27 cellular contexts compared by ENCODE assay signal in the genomic region with DNA sequence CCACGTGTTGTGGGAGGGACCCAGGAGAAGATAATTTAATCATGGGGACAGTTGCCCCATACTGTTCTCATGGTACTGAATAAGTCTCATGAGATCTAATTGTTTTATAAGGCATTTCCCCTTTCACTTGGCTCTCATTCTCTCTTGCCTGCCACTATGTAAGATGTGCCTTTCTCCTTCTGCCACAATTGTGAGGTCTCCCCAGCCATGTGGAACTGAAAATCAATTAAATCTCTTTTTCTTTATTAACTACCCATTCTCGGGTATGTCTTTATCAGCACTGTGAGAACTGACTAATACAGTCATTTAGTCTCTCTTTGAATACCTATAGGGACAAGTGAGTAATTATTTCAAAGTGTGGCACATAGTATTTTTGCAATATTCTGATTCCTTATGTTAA.
"Had no signal": no experiment of that assay in that cellular context is flagged by ENCODE, and none has a peak within 500 bp of the region (broad histone marks: within the 10 kb centered on the region; RNA-seq: fewer than 3 reads in every experiment).

No MANE protein-coding gene starts in this region.

- H3K4me1 ChIP-seq: stomach, suprapubic skin, testis, tibial artery, tibial nerve, transverse colon, upper lobe of left lung, upper lobe of right lung, uterus, vagina had no signal

- H3K9me3 ChIP-seq: suprapubic skin, testis, thoracic aorta, thyroid gland, tibial artery, transverse colon, upper lobe of left lung, upper lobe of right lung, uterus, vagina had no signal

- FAIRE-seq: urothelium cell line had no signal

- H3K4me3 ChIP-seq: stomach, suprapubic skin, testis, thoracic aorta, thyroid gland, tibial artery, tibial nerve, transverse colon, upper lobe of left lung, upper lobe of right lung, uterus, vagina had no signal

- ATAC-seq: stimulated activated effector memory CD8-positive, alpha-beta T cell treated with anti-CD3 and anti-CD28 coated beads, Interleukin-12 subunit alpha, Interleukin-12 subunit beta, amount 100 ng/mL, for 72 hours; stimulated activated memory B cell treated with anti-CD40 and anti-IgM and Interleukin-4, amounts not matched to agents 10 μg/mL and 1 μg/mL and 100 μg/mL, for 72 hours; stimulated activated naive B cell treated with anti-CD40 and anti-IgM and Interleukin-4, amounts not matched to agents 10 μg/mL and 1 μg/mL and 100 μg/mL, for 72 hours; stimulated activated naive CD8-positive, alpha-beta T cell treated with anti-CD3 and anti-CD28 coated beads, Interleukin-15, amount 100 ng/mL, for 72 hours; stimulated activated naive CD8-positive, alpha-beta T cell treated with anti-CD3 and anti-CD28 coated beads, Interleukin-15, Interleukin-2, amounts not matched to agents 100 U/mL and 50 U/mL, for 24 hours; upper lobe of right lung had no signal

- H3K27ac ChIP-seq: stomach, suprapubic skin, testis, thoracic aorta, thyroid gland, tibial artery, tibial nerve, transverse colon, upper lobe of left lung, upper lobe of right lung, uterus, vagina had no signal

- H3K27me3 ChIP-seq: stomach, suprapubic skin, testis, thyroid gland, tibial artery, tibial nerve, transverse colon, upper lobe of left lung, upper lobe of right lung, uterus, vagina had no signal

- H3K36me3 ChIP-seq: stomach, suprapubic skin, thoracic aorta, thyroid gland, tibial artery, tibial nerve, transverse colon, upper lobe of left lung, upper lobe of right lung, uterus, vagina had no signal

- DNase-seq: stimulated activated CD4-positive, alpha-beta T cell treated with anti-CD3 and anti-CD28 coated beads, Interleukin-2, amount 100 ng/mL, for 48 hours; stimulated activated CD4-positive, alpha-beta T cell treated with anti-CD3 and anti-CD28 coated beads, Interleukin-4, amount 100 ng/mL, for 1 hour; stimulated activated CD4-positive, alpha-beta T cell treated with anti-CD3 and anti-CD28 coated beads, Interleukin-4, amount 100 ng/mL, for 24 hours; stimulated activated CD4-positive, alpha-beta T cell treated with anti-CD3 and anti-CD28 coated beads, Interleukin-4, amount 100 ng/mL, for 4 hours; stimulated activated CD8-positive, alpha-beta memory T cell treated with anti-CD3 and anti-CD28 coated beads, Interleukin-4, amount 100 ng/mL, for 48 hours; stimulated activated naive B cell treated with anti-CD40 and anti-IgM and Interleukin-4, amounts not matched to agents 10 μg/mL and 1 μg/mL and 100 μg/mL, for 72 hours; stimulated activated naive CD4-positive, alpha-beta T cell; stimulated activated naive CD4-positive, alpha-beta T cell treated with Interleukin-2 at 50 U/mL for 16 hours; stimulated activated naive CD8-positive, alpha-beta T cell treated with anti-CD3 and anti-CD28 coated beads, Interleukin-15, amount 100 ng/mL, for 72 hours; stimulated activated naive CD8-positive, alpha-beta T cell treated with anti-CD3 and anti-CD28 coated beads, Interleukin-15, Interleukin-2, amounts not matched to agents 100 U/mL and 50 U/mL, for 24 hours; stomach; substantia nigra; testis; thyroid gland; tibial artery; transverse colon; trophoblast cell; upper lobe of left lung; upper lobe of right lung; uterus had no signal
